ENCODE assay signal across 37 cellular contexts in the genomic region with DNA sequence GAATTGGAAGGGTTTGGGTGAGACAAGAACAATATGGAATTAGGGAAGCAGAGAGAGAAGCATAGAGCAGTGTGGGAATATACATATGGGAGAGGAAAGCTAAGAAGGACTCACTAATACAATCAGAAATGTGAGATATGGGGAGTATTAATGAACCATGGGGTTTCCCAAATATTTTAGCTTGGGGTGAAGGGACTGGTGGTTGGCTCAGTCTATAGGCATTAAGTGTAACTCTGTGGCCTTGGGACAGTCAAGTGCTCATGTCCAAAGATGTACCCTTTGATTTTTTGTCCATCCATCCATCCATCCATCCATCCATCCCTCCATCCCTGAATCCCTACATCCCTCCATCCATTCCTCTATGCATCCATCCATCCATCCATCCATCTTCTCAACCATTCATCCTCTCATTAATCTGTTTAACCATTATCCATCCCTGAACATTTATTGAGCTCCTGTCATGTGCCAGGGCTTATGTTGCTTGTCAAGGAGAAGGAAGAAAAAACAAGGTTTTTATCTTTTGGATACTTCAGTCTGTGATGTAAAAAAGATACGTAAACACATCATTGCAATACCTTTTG.
DNase-seq lines count a peak whose midpoint lies in the region; ATAC-seq, FAIRE-seq and TF ChIP-seq lines count a peak whose summit lies in the region.
"Had no signal": no experiment of that assay in that cellular context is flagged by ENCODE, and none has a peak within 500 bp of the region (broad histone marks: within the 10 kb centered on the region; RNA-seq: fewer than 3 reads in every experiment).

No MANE protein-coding gene starts in this region.

- no peaks in the 10 kb centered on the region for H3K9me3 ChIP-seq in HepG2 (ENCODE audit: low read length)
- no peaks in the 10 kb centered on the region for H3K9me3 ChIP-seq in right lobe of liver
- H3K9me3 ChIP-seq in HEK293 (ENCODE audit: control insufficient read depth, insufficient read depth, low read depth, low read length), result no peaks in the 10 kb centered on the region
- no peaks in the 10 kb centered on the region for H3K9me3 ChIP-seq in esophagus muscularis mucosa
- H3K9me3 ChIP-seq in breast epithelium, result no peaks in the 10 kb centered on the region
- no peaks in the 10 kb centered on the region for H3K9me3 ChIP-seq in SJCRH30 (replicated peaks)
- H3K9me3 ChIP-seq: A549; BE2C; BLaER1; BLaER1 treated with 17β-estradiol and CSF1 and Interleukin-3, amounts not matched to agents 10 nM and 100 nM; Caco-2 had no signal

- no peaks in the 10 kb centered on the region for H3K36me3 ChIP-seq in HepG2 (replicated peaks in 1 of 2; ENCODE audit: control insufficient read depth in 1 of 2, insufficient read depth in 2 of 2, low read length in 2 of 2)
- H3K36me3 ChIP-seq in right lobe of liver, result no peaks in the 10 kb centered on the region
- H3K36me3 ChIP-seq in HEK293 (ENCODE audit: control insufficient read depth in 2 of 2, insufficient read depth in 1 of 2, low read length in 2 of 2), result no peaks in the 10 kb centered on the region
- no peaks in the 10 kb centered on the region for H3K36me3 ChIP-seq in esophagus muscularis mucosa
- H3K36me3 ChIP-seq in breast epithelium, result no peaks in the 10 kb centered on the region
- no peaks in the 10 kb centered on the region for H3K36me3 ChIP-seq in SJCRH30
- H3K36me3 ChIP-seq: BE2C; BLaER1; BLaER1 treated with 17β-estradiol and CSF1 and Interleukin-3, amounts not matched to agents 10 nM and 100 nM had no signal

- H3K4me3 Mint-ChIP-seq in nephron progenitor cell, result no peak overlapping the region
- H3K4me3 Mint-ChIP-seq: B cell; CD14-positive monocyte; CD4-positive, alpha-beta memory T cell; CD4-positive, alpha-beta T cell; CD4-positive, CD25-positive, alpha-beta regulatory T cell; CD8-positive, alpha-beta memory T cell; CD8-positive, alpha-beta T cell had no signal

- H3K4me3 ChIP-seq in HepG2 (replicated peaks in 1 of 3; ENCODE audit: insufficient read depth in 1 of 3, low read depth in 2 of 3, low read length in 3 of 3), result no peak overlapping the region
- no peak overlapping the region for H3K4me3 ChIP-seq in right lobe of liver
- no peak overlapping the region for H3K4me3 ChIP-seq in HEK293 (ENCODE audit: low read depth, low read length)
- H3K4me3 ChIP-seq in esophagus muscularis mucosa, result no peak overlapping the region
- no peak overlapping the region for H3K4me3 ChIP-seq in breast epithelium
- H3K4me3 ChIP-seq in SJCRH30, result no peak overlapping the region
- H3K4me3 ChIP-seq: A549; BLaER1; BLaER1 treated with 17β-estradiol and CSF1 and Interleukin-3, amounts not matched to agents 10 nM and 100 nM had no signal

- in situ Hi-C loops in HepG2 (cut with HindIII; ENCODE audit: extremely low pct_ligation_motif_present, low pct_unique_long_range_greater_than_20kb), result no loop called here

- intact Hi-C loops in HepG2 (cut with micrococcal nuclease; ENCODE audit: unreplicated experiment) (no loop called here), right lobe of liver (cut with DNase I) (no loop called here), esophagus muscularis mucosa (cut with DNase I) (no loop called here), breast epithelium (cut with DNase I; ENCODE audit: low total_unique reads) (no loop called here)

- TF ChIP-seq RAD21 in HepG2 (CRISPR knock-in tag; IDR thresholded peaks at IDR 0.05), result no peak

- H3K27me3 ChIP-seq in HepG2 (ENCODE audit: control insufficient read depth in 1 of 2, insufficient read depth in 2 of 2, low read length in 2 of 2) (no peaks in the 10 kb centered on the region), right lobe of liver (no peaks in the 10 kb centered on the region), esophagus muscularis mucosa (peaks cover 0 to 6% (median 0%) of the 10 kb centered on the region in 4 donors), breast epithelium (no peaks in the 10 kb centered on the region), SJCRH30 (no peaks in the 10 kb centered on the region)
- H3K27me3 ChIP-seq: BLaER1; BLaER1 treated with 17β-estradiol and CSF1 and Interleukin-3, amounts not matched to agents 10 nM and 100 nM had no signal

- no peak overlapping the region for H3K27ac Mint-ChIP-seq in nephron progenitor cell
- H3K27ac Mint-ChIP-seq: B cell; CD14-positive monocyte; CD4-positive, alpha-beta memory T cell; CD4-positive, alpha-beta T cell; CD4-positive, CD25-positive, alpha-beta regulatory T cell; CD8-positive, alpha-beta memory T cell; CD8-positive, alpha-beta T cell had no signal

- no peak for FAIRE-seq in HepG2 (lab: Jason Lieb, UNC)
- FAIRE-seq in HTR-8/SVneo (lab: Jason Lieb, UNC), result peak; percentile 52
- FAIRE-seq: A204.1, A549, D721Med had no signal

- H3K9me3 Mint-ChIP-seq in nephron progenitor cell, result no peaks in the 10 kb centered on the region
- H3K9me3 Mint-ChIP-seq: CD4-positive, alpha-beta T cell; CD8-positive, alpha-beta T cell had no signal

- no peak overlapping the region for H3K9ac ChIP-seq in HepG2 (ENCODE audit: insufficient read depth, low read depth, low read length)
- H3K9ac ChIP-seq: BLaER1; BLaER1 treated with 17β-estradiol and CSF1 and Interleukin-3, amounts not matched to agents 10 nM and 100 nM had no signal

- no TSS peak for BruUV-seq in HepG2 (replicated peaks; lab: Mats Ljungman, UMichigan)

- CTCF ChIA-PET in HepG2 (lab: Yijun Ruan, JAX; ENCODE audit: low intra/inter-chr PET ratio, low total read pairs), result no interaction called here
- CTCF ChIA-PET in HEK293 (lab: Yijun Ruan, JAX), result interaction anchor here (0.6 to 0.7 kb wide), 3 partner anchors 9 to 45 kb away, joined by 3 to 4 read pairs (median 3); no protein-coding TSS in a partner anchor

- H3K79me2 ChIP-seq in HepG2 (ENCODE audit: insufficient read depth, low read length), result no peaks in the 10 kb centered on the region

- TF ChIP-seq POLR2A in HepG2 (IDR thresholded peaks at IDR 0.05; ENCODE audit: insufficient read depth in 1 of 2, low read depth in 2 of 2, low read length in 2 of 2) (no peak), right lobe of liver (IDR thresholded peaks at IDR 0.05) (no peak), esophagus muscularis mucosa (IDR thresholded peaks at IDR 0.05; ENCODE audit: low read depth) (no peak), breast epithelium (IDR thresholded peaks at IDR 0.05) (no peak)

- POLR2A ChIA-PET in HepG2 (lab: Yijun Ruan, JAX) (no interaction called here), HEK293 (lab: Yijun Ruan, JAX) (no interaction called here)

- H2AFZ ChIP-seq in HepG2 (ENCODE audit: low read length), result no peak overlapping the region

- H4K20me1 ChIP-seq in HepG2 (ENCODE audit: insufficient read depth, low read length), result no peaks in the 10 kb centered on the region
- H4K20me1 ChIP-seq: BLaER1; BLaER1 treated with 17β-estradiol and CSF1 and Interleukin-3, amounts not matched to agents 10 nM and 100 nM had no signal

- no peaks in the 10 kb centered on the region for H3K36me3 Mint-ChIP-seq in nephron progenitor cell (ENCODE audit: low read depth)
- H3K36me3 Mint-ChIP-seq: CD14-positive monocyte; CD4-positive, alpha-beta memory T cell; CD4-positive, CD25-positive, alpha-beta regulatory T cell; CD8-positive, alpha-beta memory T cell; CD8-positive, alpha-beta T cell had no signal

- TF ChIP-seq CTCF in HepG2 (CRISPR knock-in tag; IDR thresholded peaks at IDR 0.05) (no peak), right lobe of liver (IDR thresholded peaks at IDR 0.05) (no peak), HEK293 (tag by site-specific recombination; IDR thresholded peaks at IDR 0.05) (no peak), esophagus muscularis mucosa (IDR thresholded peaks at IDR 0.05) (no peak), nephron progenitor cell (IDR thresholded peaks at IDR 0.05) (no peak), breast epithelium (IDR thresholded peaks at IDR 0.05) (no peak)

- H3K27ac ChIP-seq in HepG2 (ENCODE audit: extremely low read length, insufficient read depth, low read length), result no peak overlapping the region
- H3K27ac ChIP-seq in right lobe of liver, result no peak overlapping the region
- H3K27ac ChIP-seq in HEK293 (ENCODE audit: extremely low read depth, low read depth, low read length), result no peak overlapping the region
- no peak overlapping the region for H3K27ac ChIP-seq in esophagus muscularis mucosa (replicated peaks in 1 of 4)
- no peak overlapping the region for H3K27ac ChIP-seq in breast epithelium
- no peak overlapping the region for H3K27ac ChIP-seq in SJCRH30
- H3K27ac ChIP-seq: 22Rv1; A549; BLaER1; BLaER1 treated with 17β-estradiol and CSF1 and Interleukin-3, amounts not matched to agents 10 nM and 100 nM; C4-2B had no signal

- 1% methylated on average over 1 of the region's 1 CpG for WGBS in HepG2 (ENCODE audit: low lambda C conversion rate)
- WGBS in right lobe of liver (ENCODE audit: insufficient coverage, low coverage, low lambda C conversion rate, missing lambda C conversion rate), result 63% methylated on average over 1 of the region's 1 CpG
- WGBS in esophagus muscularis mucosa, result 82% methylated on average over 1 of the region's 1 CpG

- TF ChIP-seq EP300 in HepG2 (IDR thresholded peaks at IDR 0.05; ENCODE audit: low read depth in 2 of 2, low read length in 2 of 2) (no peak), HepG2 (CRISPR knock-in tag; IDR thresholded peaks at IDR 0.05; ENCODE audit: borderline replicate concordance) (no peak), esophagus muscularis mucosa (IDR thresholded peaks at IDR 0.05) (no peak)

- no peak for DNase-seq in HepG2 (ENCODE audit: low spot score)
- no peak for DNase-seq in right lobe of liver
- no peak for DNase-seq in HTR-8/SVneo (ENCODE audit: insufficient read length, low spot score)
- DNase-seq in esophagus muscularis mucosa (ENCODE audit: extremely low spot score), result peak; percentile 60
- no peak for DNase-seq in nephron progenitor cell
- DNase-seq in breast epithelium (ENCODE audit: low spot score in 2 of 2), result no peak
- no peak for DNase-seq in SJCRH30
- DNase-seq: 8988T; ACHN; AML-193; BE2C; C1 segment of cervical spinal cord; Caco-2; Calu3; CD4-positive, alpha-beta memory T cell; CD4-positive, alpha-beta T cell; CD4-positive, CD25-positive, alpha-beta regulatory T cell; CD8-positive, alpha-beta memory T cell; CD8-positive, alpha-beta T cell; COR-L47; DMS 273 treated with DMSO at 0.1 percent for 48 hours; DMS153; DMS53; DMS79; DMS79 treated with DMSO at 0.1 percent for 48 hours; DND-41; EL had no signal

- H3K4me1 ChIP-seq in HepG2 (ENCODE audit: insufficient read depth, low read length) (no peaks in the 10 kb centered on the region), right lobe of liver (no peaks in the 10 kb centered on the region), HEK293 (ENCODE audit: control insufficient read depth, insufficient read depth, low read length) (no peaks in the 10 kb centered on the region), esophagus muscularis mucosa (no peaks in the 10 kb centered on the region), breast epithelium (no peaks in the 10 kb centered on the region), SJCRH30 (peaks cover 5% of the 10 kb centered on the region; the same call in 1 of the 2 replicates)
- H3K4me1 ChIP-seq: A549; BE2C; BLaER1; BLaER1 treated with 17β-estradiol and CSF1 and Interleukin-3, amounts not matched to agents 10 nM and 100 nM; Caco-2 had no signal

- ATAC-seq in HepG2, result no peak
- no peak for ATAC-seq in right lobe of liver
- ATAC-seq: A549; CD8-positive, alpha-beta T cell had no signal

- no peaks in the 10 kb centered on the region for H3K4me1 Mint-ChIP-seq in nephron progenitor cell
- H3K4me1 Mint-ChIP-seq: B cell; CD14-positive monocyte; CD4-positive, alpha-beta memory T cell; CD4-positive, CD25-positive, alpha-beta regulatory T cell; CD8-positive, alpha-beta memory T cell had no signal

- no peak overlapping the region for H3K4me2 ChIP-seq in HepG2 (ENCODE audit: low read depth, low read length)
- H3K4me2 ChIP-seq: A549; BLaER1; BLaER1 treated with 17β-estradiol and CSF1 and Interleukin-3, amounts not matched to agents 10 nM and 100 nM had no signal

- H3K27me3 Mint-ChIP-seq in nephron progenitor cell (ENCODE audit: low read depth, poor library complexity), result no peaks in the 10 kb centered on the region
- H3K27me3 Mint-ChIP-seq: CD4-positive, CD25-positive, alpha-beta regulatory T cell had no signal
